In genomic region chr6:81763051-81763450, GRCh38 we compare ENCODE assay signal across 26 cellular contexts. TPM values are rescaled to one million over a fixed set of nuclear protein-coding genes. Genes with fewer than 3 reads are reported as not detected.
A peak's percentile ranks its signal among the peaks of the same experiment; 100 is the strongest.
DNase-seq lines count a peak whose midpoint lies in the region; ATAC-seq, FAIRE-seq and TF ChIP-seq lines count a peak whose summit lies in the region.
"Had no signal": no experiment of that assay in that cellular context is flagged by ENCODE, and none has a peak within 500 bp of the region (broad histone marks: within the 10 kb centered on the region; RNA-seq: fewer than 3 reads in every experiment).

No MANE protein-coding gene starts in this region.

- H2BK120ac ChIP-seq in H1 (replicated peaks; ENCODE audit: low read depth, low read length) (no peak overlapping the region), trophoblast cell (ENCODE audit: insufficient read depth, low read length, poor library complexity) (no peak overlapping the region)

- no peaks in the 10 kb centered on the region for H3K27me3 ChIP-seq in Loucy (ENCODE audit: insufficient read depth, low read length, poor library complexity, severe bottlenecking)
- H3K27me3 ChIP-seq in H1 (replicated peaks in 1 of 4; ENCODE audit: control insufficient read depth in 3 of 4, extremely low read depth in 1 of 4, insufficient read depth in 3 of 4, low read length in 3 of 4) = no peaks in the 10 kb centered on the region
- no peaks in the 10 kb centered on the region for H3K27me3 ChIP-seq in trophoblast cell (ENCODE audit: insufficient read depth, low read length)
- H3K27me3 ChIP-seq in thyroid gland = no peaks in the 10 kb centered on the region
- H3K27me3 ChIP-seq: BE2C had no signal

- DNase-seq in EH (ENCODE audit: low read depth) = peak; percentile 58
- no peak for DNase-seq in H1 (ENCODE audit: low read depth in 1 of 2, low spot score in 2 of 2)
- peak; percentile 68 to 87 for DNase-seq in trophoblast cell
- no peak for DNase-seq in thyroid gland
- DNase-seq: BE2C; CD8-positive, alpha-beta memory T cell; DMS53; Kasumi-1; MV-4-11; NCI-H1105; NCI-H1436 treated with DMSO at 0.1 percent for 48 hours; NCI-H187 treated with DMSO at 0.1 percent for 48 hours; NCI-H446; NCI-H524 treated with DMSO at 0.1 percent for 48 hours; NCI-H774; SIG-M5 had no signal

- no peak overlapping the region for H4K5ac ChIP-seq in H1 (ENCODE audit: insufficient read length, low read depth, low read length)

- no peak for TF ChIP-seq POLR2A in H1 (IDR thresholded peaks at IDR 0.05; ENCODE audit: control extremely low read depth in 1 of 2, low read depth in 2 of 2, low read length in 2 of 2)
- TF ChIP-seq POLR2A in thyroid gland (IDR thresholded peaks at IDR 0.05) = no peak

- WGBS in H1 (ENCODE audit: extremely low coverage in 1 of 2, insufficient coverage in 1 of 2, insufficient read length in 1 of 2, insufficient replicate concordance in 2 of 2, low coverage in 1 of 2, low lambda C conversion rate in 2 of 2, missing lambda C conversion rate in 1 of 2), 2 experiments = 95% methylated on average over 1 of the region's 1 CpG; no CpG with 5 or more reads in 1 of the 2 experiments
- WGBS in trophoblast cell (ENCODE audit: extremely low coverage, insufficient coverage, insufficient read length) = no CpG with 5 or more reads among the region's 1 CpG
- WGBS in thyroid gland, 2 donors = 79 to 95% methylated on average over 1 of the region's 1 CpG

- no peak overlapping the region for H2AK5ac ChIP-seq in H1 (ENCODE audit: low read depth, low read length)
- no peak overlapping the region for H2AK5ac ChIP-seq in trophoblast cell (ENCODE audit: low read length)

- no peak overlapping the region for H3K4ac ChIP-seq in H1 (replicated peaks; ENCODE audit: insufficient read length, low read depth, low read length)
- no peak overlapping the region for H3K4ac ChIP-seq in trophoblast cell (ENCODE audit: low read depth, low read length)

- H2BK5ac ChIP-seq in H1 (ENCODE audit: low read depth, low read length) = no peak overlapping the region
- H2BK5ac ChIP-seq in trophoblast cell (ENCODE audit: low read depth, low read length, poor library complexity) = no peak overlapping the region

- H3K4me1 ChIP-seq in Loucy (ENCODE audit: insufficient read depth, low read length, poor library complexity, severe bottlenecking) (peaks cover 91% of the 10 kb centered on the region), H1 (replicated peaks in 1 of 4; ENCODE audit: control insufficient read depth in 3 of 4, insufficient read depth in 4 of 4, low read length in 3 of 4) (no peaks in the 10 kb centered on the region), trophoblast cell (ENCODE audit: control insufficient read depth in 1 of 2, insufficient read depth in 2 of 2, low read length in 2 of 2) (peaks cover 2 to 3% of the 10 kb centered on the region in 2 experiments), thyroid gland (peaks cover 6 to 9% of the 10 kb centered on the region in 2 donors)

- H3K14ac ChIP-seq in H1 (ENCODE audit: insufficient read length) = no peak overlapping the region
- no peak overlapping the region for H3K14ac ChIP-seq in trophoblast cell (ENCODE audit: low read length)

- H3K23me2 ChIP-seq in H1 (ENCODE audit: low read depth, low read length) = no peaks in the 10 kb centered on the region; the same call in 1 of the 2 replicates

- H2AFZ ChIP-seq in Loucy (ENCODE audit: low read length) (peak overlapping the region; percentile 5; the same call in 1 of the 2 replicates), H1 (ENCODE audit: low read length) (no peak overlapping the region), trophoblast cell (ENCODE audit: insufficient read depth, low read length, poor library complexity) (no peak overlapping the region)

- no peak for ATAC-seq in GM21786 (IDR thresholded peaks at IDR 0.05; ENCODE audit: unreplicated experiment)
- ATAC-seq in GM19035 (IDR thresholded peaks at IDR 0.05; ENCODE audit: unreplicated experiment) = no peak
- ATAC-seq: HCT116, HepG2, K562, Panc1 had no signal

- H3F3A ChIP-seq in Loucy (ENCODE audit: low read depth) = peaks cover 19% of the 10 kb centered on the region

- H3K9me3 ChIP-seq in Loucy (ENCODE audit: insufficient read depth, low read depth, low read length) (no peaks in the 10 kb centered on the region), H1 (ENCODE audit: insufficient read depth in 2 of 2, low read depth in 1 of 2, low read length in 1 of 2) (no peaks in the 10 kb centered on the region), trophoblast cell (ENCODE audit: insufficient read depth, low read depth, low read length) (no peaks in the 10 kb centered on the region), thyroid gland (no peaks in the 10 kb centered on the region)
- H3K9me3 ChIP-seq: BE2C had no signal

- H3K27ac ChIP-seq in H1 (ENCODE audit: low read depth, low read length) (no peak overlapping the region), trophoblast cell (ENCODE audit: low read depth, low read length) (no peak overlapping the region), thyroid gland (no peak overlapping the region)
- H3K27ac ChIP-seq: RWPE1 had no signal

- no peak for FAIRE-seq in H1 (lab: Jason Lieb, UNC)
- FAIRE-seq: G401.6, HepG2, K562 had no signal

- H3K18ac ChIP-seq in H1 (ENCODE audit: extremely low read depth, low read length) (no peak overlapping the region), trophoblast cell (ENCODE audit: low read length) (no peak overlapping the region)

- TF ChIP-seq EP300 in H1 (IDR thresholded peaks at IDR 0.05; ENCODE audit: borderline replicate concordance in 1 of 2, low read depth in 2 of 2, low read length in 2 of 2) = no peak

- H4K91ac ChIP-seq in H1 (replicated peaks; ENCODE audit: insufficient read length, low read length) = no peak overlapping the region
- no peak overlapping the region for H4K91ac ChIP-seq in trophoblast cell (ENCODE audit: low read depth, low read length)

- POLR2A ChIA-PET in H1 (lab: Charles Lee; ENCODE audit: partially characterized antibody) = no interaction called here

- H2BK15ac ChIP-seq in H1 (ENCODE audit: low read length) = no peak overlapping the region; the same call in 1 of the 2 replicates

- H3K4me3 ChIP-seq in Loucy (ENCODE audit: low read length, poor library complexity, severe bottlenecking) (peak overlapping the region; percentile 68), H1 (ENCODE audit: extremely low read depth in 1 of 4, insufficient read depth in 2 of 4, low read depth in 3 of 4, low read length in 4 of 4) (no peak overlapping the region), trophoblast cell (ENCODE audit: low read depth, low read length) (no peak overlapping the region), thyroid gland (replicated peaks in 1 of 3) (no peak overlapping the region)
- H3K4me3 ChIP-seq: K562, SK-N-MC had no signal

- no peaks in the 10 kb centered on the region for H4K20me1 ChIP-seq in Loucy (ENCODE audit: insufficient read depth, low read length, poor library complexity, severe bottlenecking)
- no peaks in the 10 kb centered on the region for H4K20me1 ChIP-seq in H1 (replicated peaks in 1 of 2; ENCODE audit: control insufficient read depth in 1 of 2, insufficient read depth in 2 of 2, low read length in 2 of 2)

- intact Hi-C loops in thyroid gland (cut with DNase I) = no loop called here

- peak overlapping the region; percentile 80 for H3K4me2 ChIP-seq in Loucy (ENCODE audit: low read depth, low read length, poor library complexity, severe bottlenecking)
- no peak overlapping the region for H3K4me2 ChIP-seq in H1 (ENCODE audit: insufficient read depth in 1 of 2, low read depth in 2 of 2, low read length in 2 of 2)
- H3K4me2 ChIP-seq in trophoblast cell (ENCODE audit: low read length) = no peak overlapping the region

- no peak overlapping the region for H4K12ac ChIP-seq in trophoblast cell (ENCODE audit: low read depth, low read length)

- peak overlapping the region; percentile 81 for H2BK20ac ChIP-seq in H1 (ENCODE audit: low read length)

- no peak overlapping the region for H2BK12ac ChIP-seq in H1 (ENCODE audit: low read depth, low read length)
- H2BK12ac ChIP-seq in trophoblast cell (ENCODE audit: low read length) = peak overlapping the region; percentile 38

- H3K79me2 ChIP-seq in Loucy (ENCODE audit: insufficient read depth, low read length) = peaks cover 18% of the 10 kb centered on the region
- H3K79me2 ChIP-seq in H1 (ENCODE audit: control insufficient read depth in 1 of 2, insufficient read depth in 2 of 2, low read length in 2 of 2) = no peaks in the 10 kb centered on the region
- no peaks in the 10 kb centered on the region for H3K79me2 ChIP-seq in trophoblast cell (ENCODE audit: control insufficient read depth, insufficient read depth, low read length, poor library complexity)

- peak overlapping the region; percentile 81 for H3K9ac ChIP-seq in Loucy (ENCODE audit: low read depth, low read length, poor library complexity, severe bottlenecking)
- H3K9ac ChIP-seq in H1 (replicated peaks in 1 of 4; ENCODE audit: extremely low read depth in 1 of 4, low read depth in 3 of 4, low read length in 3 of 4) = 0 out of 7 replicates have a peak overlapping the region, but pooled peaks of 1 of the 4 experiments have one; percentile 1
- no peak overlapping the region for H3K9ac ChIP-seq in trophoblast cell (ENCODE audit: low read length)

- no peak overlapping the region for H3K56ac ChIP-seq in H1 (replicated peaks; ENCODE audit: insufficient read length, low read depth, low read length)

- no peak for TF ChIP-seq RAD21 in H1 (IDR thresholded peaks at IDR 0.05 in 1 of 2, conservative IDR thresholded peaks at IDR 0.05 in 1 of 2; ENCODE audit: low read depth in 2 of 2, low read length in 2 of 2)

- TF ChIP-seq CTCF in Loucy (conservative IDR thresholded peaks at IDR 0.05; ENCODE audit: low read length) = no peak
- no peak for TF ChIP-seq CTCF in H1 (IDR thresholded peaks at IDR 0.05; ENCODE audit: control extremely low read depth in 1 of 3, insufficient read depth in 1 of 3, low read depth in 1 of 3, low read length in 3 of 3)
- TF ChIP-seq CTCF in thyroid gland (IDR thresholded peaks at IDR 0.05) = no peak

- H3K23ac ChIP-seq in H1 (ENCODE audit: insufficient read length) (no peak overlapping the region), trophoblast cell (ENCODE audit: low read length) (no peak overlapping the region)

- H4K8ac ChIP-seq in H1 (ENCODE audit: extremely low read depth, insufficient read depth, low read length) (no peak overlapping the region), trophoblast cell (ENCODE audit: low read depth, low read length) (no peak overlapping the region)

- H3K36me3 ChIP-seq in Loucy (ENCODE audit: insufficient read depth, low read length) = no peaks in the 10 kb centered on the region
- H3K36me3 ChIP-seq in H1 (ENCODE audit: control insufficient read depth in 2 of 4, insufficient read depth in 4 of 4, low read length in 3 of 4) = no peaks in the 10 kb centered on the region
- no peaks in the 10 kb centered on the region for H3K36me3 ChIP-seq in trophoblast cell (ENCODE audit: control insufficient read depth in 1 of 2, insufficient read depth in 2 of 2, low read length in 2 of 2)
- no peaks in the 10 kb centered on the region for H3K36me3 ChIP-seq in thyroid gland
- H3K36me3 ChIP-seq: BE2C had no signal

- CTCF ChIA-PET in H1 (lab: Charles Lee; ENCODE audit: partially characterized antibody) = interaction anchor here (3.6 kb wide), 1 partner anchor 9 kb away, joined by 20 read pairs; the partner anchor contains the start of gene TENT5A

- H3K9me2 ChIP-seq in Loucy (replicated peaks; ENCODE audit: low read depth, low read length) = no peaks in the 10 kb centered on the region

- H3K79me1 ChIP-seq in H1 (ENCODE audit: low read depth, low read length) (no peaks in the 10 kb centered on the region), trophoblast cell (ENCODE audit: low read length) (peaks cover 6% of the 10 kb centered on the region)

RNA-seq across cellular contexts. Expression of gene TENT5A, which starts 10.6 kb away (rescaled TPM):
- 2.9 and 3.1 TPM in 2 replicates for total RNA-seq in H1 (2021; fragmentation: NEBNext Ultra II Directional; extraction: Animal tissue kit (Norgen Biotek cat#: 25700))
- polyA plus RNA-seq in H1 (2011; rRNA removed) = 0.61 and 0.91 TPM in 2 replicates
- 0.79 TPM for polyA plus RNA-seq in H1 (2011; cell fraction: cytosol; rRNA removed)
- 1.1 TPM for polyA plus RNA-seq in H1 (2011; cell fraction: nucleus; rRNA removed)
- 1.3 to 2.1 TPM (median 1.6 TPM) in 4 replicates for polyA plus RNA-seq in H1 (2012, experiment 1 of 2)
- 0.22 TPM for polyA plus RNA-seq in H1 (2012, experiment 2 of 2)
- polyA plus RNA-seq in H1 (2013, experiment 1 of 2) = 2.7 TPM
- 2.4 TPM for polyA plus RNA-seq in H1 (2013, experiment 2 of 2)
- 1.1 and 1.7 TPM in 2 replicates for polyA minus RNA-seq in H1 (2011; rRNA and poly(A)+ RNA removed)
- 1.5 TPM for polyA minus RNA-seq in H1 (2011; cell fraction: cytosol; rRNA and poly(A)+ RNA removed)
- 3.5 TPM for polyA minus RNA-seq in H1 (2011; cell fraction: nucleus; rRNA and poly(A)+ RNA removed)
- 152 and 167 TPM in 2 replicates for polyA plus RNA-seq in trophoblast cell (2013)
- total RNA-seq in thyroid gland = 10 to 100 TPM; 18.4 to 40.3 (median 27.7) TPM

Comparison
In these comparisons a context has a peak if more than half of its experiments do, and no peak if none do; other contexts are left out.
1. DNase-seq: peak in EH (single experiment) and trophoblast cell (2 of 2); none in H1 (0 of 2) and thyroid gland (0 of 2).